7 cellular contexts compared by ENCODE assay signal in the genomic region with DNA sequence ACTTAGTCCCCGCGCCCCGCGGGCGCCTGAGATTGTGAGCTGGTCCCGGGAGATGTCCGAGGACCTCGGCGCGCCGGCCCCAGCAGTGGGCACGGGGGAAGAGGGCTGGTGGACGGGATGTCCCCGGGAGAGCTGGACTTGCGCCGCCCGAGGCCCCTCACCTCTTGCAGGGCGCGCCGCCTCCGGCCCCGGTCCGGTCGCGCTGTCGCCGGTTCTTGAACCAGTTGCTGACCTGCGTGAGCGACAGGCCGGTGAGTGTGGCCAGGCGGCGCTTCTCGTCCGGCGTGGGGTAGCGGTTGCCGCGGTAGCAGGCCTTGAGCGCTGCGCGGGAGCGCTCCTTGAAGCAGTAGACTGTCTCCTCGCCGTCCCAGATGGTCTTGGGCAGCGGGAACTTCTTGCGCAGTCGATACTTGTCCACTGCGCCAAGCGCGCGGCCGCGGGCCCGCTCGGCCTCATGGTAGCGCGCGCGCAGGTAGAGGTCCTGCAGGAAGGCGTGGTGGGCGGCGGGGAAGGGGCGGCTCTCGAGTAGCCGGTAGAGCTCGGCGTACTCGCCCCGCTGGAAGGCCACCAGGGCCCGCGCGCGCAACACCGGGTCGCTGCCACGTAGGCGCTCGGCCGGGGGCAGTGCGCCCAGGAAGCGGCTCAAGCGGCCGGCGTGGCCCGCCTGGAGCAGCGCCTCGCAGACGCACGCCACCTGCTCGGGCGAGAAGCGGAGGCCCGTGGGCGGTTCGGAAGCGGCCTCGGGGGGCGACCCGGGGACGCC. TPM values are rescaled to one million over a fixed set of nuclear protein-coding genes. Genes with fewer than 3 reads are reported as not detected.
DNase-seq lines count a peak whose midpoint lies in the region; ATAC-seq and TF ChIP-seq lines count a peak whose summit lies in the region.

No MANE protein-coding gene starts in this region.

- H3K79me2 ChIP-seq in KMS-11 (ENCODE audit: insufficient read depth, low read depth) (no peaks in the 10 kb centered on the region), parathyroid adenoma (peaks cover 16% of the 10 kb centered on the region)

- H3K4me3 ChIP-seq in KMS-11 (IDR thresholded peaks at IDR 0.05; ENCODE audit: insufficient read depth, low read depth, low read length) (no peak overlapping the region), cardiac muscle cell (peak overlapping the region; percentile 59), parathyroid adenoma (ENCODE audit: low read depth, low read length) (peak overlapping the region; percentile 77)

- H3K9me3 Mint-ChIP-seq in activated T-helper 2 cell treated with anti-CD3 and anti-CD28 coated beads, Interferon-gamma antibody, Interleukin-2, Interleukin-4, amounts not matched to agents 10 μg/mL and 5 μg/mL and 100 μg/mL, durations not matched to agents 14 hours and 24 hours and 36 hours: no peaks in the 10 kb centered on the region

- no peaks in the 10 kb centered on the region for H3K36me3 ChIP-seq in KMS-11 (ENCODE audit: insufficient read depth)
- H3K36me3 ChIP-seq in cardiac muscle cell: peaks cover 8% of the 10 kb centered on the region
- no peaks in the 10 kb centered on the region for H3K36me3 ChIP-seq in parathyroid adenoma (ENCODE audit: control insufficient read depth, insufficient read depth, low read length)

- peak overlapping the region; percentile 53 for H3K27ac ChIP-seq in KMS-11
- peak overlapping the region; percentile 98 for H3K27ac ChIP-seq in cardiac muscle cell
- H3K27ac ChIP-seq in parathyroid adenoma: peak overlapping the region; percentile 95

- H3K4me1 Mint-ChIP-seq in activated T-helper 2 cell treated with anti-CD3 and anti-CD28 coated beads, Interferon-gamma antibody, Interleukin-2, Interleukin-4, amounts not matched to agents 10 μg/mL and 5 μg/mL and 100 μg/mL, durations not matched to agents 14 hours and 24 hours and 36 hours (ENCODE audit: low read depth): peaks cover 8% of the 10 kb centered on the region

- POLR2A ChIA-PET in GM10248 (lab: Yijun Ruan, JAX): interaction anchor here (1.0 to 1.5 kb wide), 2 partner anchors 11 to 38 kb away, joined by 3 to 9 read pairs; no protein-coding TSS in a partner anchor

- H3K9ac ChIP-seq in KMS-11 (peak overlapping the region; percentile 66; the same call in 1 of the 2 replicates), parathyroid adenoma (peak overlapping the region; percentile 62)

- H3K4me2 ChIP-seq in KMS-11 (peak overlapping the region; percentile 94), parathyroid adenoma (ENCODE audit: low read length) (peak overlapping the region; percentile 86)

- peak overlapping the region; percentile 68 for H2AFZ ChIP-seq in KMS-11 (ENCODE audit: low read depth)
- H2AFZ ChIP-seq in parathyroid adenoma: peak overlapping the region; percentile 69

- peaks cover 12% of the 10 kb centered on the region for H3K27me3 Mint-ChIP-seq in activated T-helper 2 cell treated with anti-CD3 and anti-CD28 coated beads, Interferon-gamma antibody, Interleukin-2, Interleukin-4, amounts not matched to agents 10 μg/mL and 5 μg/mL and 100 μg/mL, durations not matched to agents 14 hours and 24 hours and 36 hours (ENCODE audit: low read depth)

- CTCF ChIA-PET in GM10248 (lab: Yijun Ruan, JAX): interaction anchor here (1.4 to 5.8 kb wide), 10 partner anchors 10 to 261 kb away, joined by 4 to 77 read pairs (median 17); partner anchors contain the start of genes DMPK, DMWD, FOXA3 and QPCTL

- DNase-seq in GM10248 (ENCODE audit: extremely low spot score) (peak; percentile 63), cardiac muscle cell (ENCODE audit: low read depth in 1 of 2, low spot score in 1 of 2) (peak; percentile 74 to 77), NCI-H1694 treated with DMSO at 0.1 percent for 48 hours (lab: John Stamatoyannopoulos, UW) (no peak)
- DNase-seq in activated T-helper 2 cell treated with anti-CD3 and anti-CD28 coated beads, Interferon-gamma antibody, Interleukin-2, Interleukin-4, amounts not matched to agents 10 μg/mL and 5 μg/mL and 100 μg/mL, durations not matched to agents 14 hours and 24 hours and 36 hours (ENCODE audit: low spot score): no peak

- H3K4me1 ChIP-seq in KMS-11 (ENCODE audit: low read depth, poor library complexity, severe bottlenecking) (peaks cover 17% of the 10 kb centered on the region), cardiac muscle cell (ENCODE audit: low read depth) (peaks cover 43% of the 10 kb centered on the region), parathyroid adenoma (peaks cover 33% of the 10 kb centered on the region)

- H4K20me1 ChIP-seq in KMS-11 (ENCODE audit: insufficient read depth): no peaks in the 10 kb centered on the region

- ATAC-seq in GM21360 (IDR thresholded peaks at IDR 0.05; ENCODE audit: unreplicated experiment): no peak

- H3K27ac Mint-ChIP-seq in activated T-helper 2 cell treated with anti-CD3 and anti-CD28 coated beads, Interferon-gamma antibody, Interleukin-2, Interleukin-4, amounts not matched to agents 10 μg/mL and 5 μg/mL and 100 μg/mL, durations not matched to agents 14 hours and 24 hours and 36 hours: no peak overlapping the region

- intact Hi-C loops in activated T-helper 2 cell treated with anti-CD3 and anti-CD28 coated beads, Interferon-gamma antibody, Interleukin-2, Interleukin-4, amounts not matched to agents 10 μg/mL and 5 μg/mL and 100 μg/mL, durations not matched to agents 14 hours and 24 hours and 36 hours (cut with micrococcal nuclease): loop anchor here (2.0 kb wide), 2 partner anchors 25 to 75 kb away; partner anchors contain the start of genes DMWD and QPCTL

- H3K36me3 Mint-ChIP-seq in activated T-helper 2 cell treated with anti-CD3 and anti-CD28 coated beads, Interferon-gamma antibody, Interleukin-2, Interleukin-4, amounts not matched to agents 10 μg/mL and 5 μg/mL and 100 μg/mL, durations not matched to agents 14 hours and 24 hours and 36 hours (ENCODE audit: low read depth): no peaks in the 10 kb centered on the region

- no peaks in the 10 kb centered on the region for H3K9me3 ChIP-seq in cardiac muscle cell (ENCODE audit: low read depth)
- H3K9me3 ChIP-seq in parathyroid adenoma (ENCODE audit: control insufficient read depth, low read length): no peaks in the 10 kb centered on the region

- peak overlapping the region; percentile 67 for H3K4me3 Mint-ChIP-seq in activated T-helper 2 cell treated with anti-CD3 and anti-CD28 coated beads, Interferon-gamma antibody, Interleukin-2, Interleukin-4, amounts not matched to agents 10 μg/mL and 5 μg/mL and 100 μg/mL, durations not matched to agents 14 hours and 24 hours and 36 hours (ENCODE audit: low read depth)

- no peak for TF ChIP-seq CTCF in GM10248 (IDR thresholded peaks at IDR 0.05; ENCODE audit: control extremely low read depth, extremely low read depth, low read depth, missing control alignments)
- TF ChIP-seq CTCF in KMS-11 (conservative IDR thresholded peaks at IDR 0.05; ENCODE audit: low read depth, low read length): no peak
- TF ChIP-seq CTCF in cardiac muscle cell (IDR thresholded peaks at IDR 0.05; ENCODE audit: low read depth, low read length): no peak
- TF ChIP-seq CTCF in parathyroid adenoma (IDR thresholded peaks at IDR 0.05): no peak

- H3K27me3 ChIP-seq in KMS-11 (ENCODE audit: insufficient read depth, low read depth): peaks cover 11% of the 10 kb centered on the region
- H3K27me3 ChIP-seq in cardiac muscle cell: no peaks in the 10 kb centered on the region
- H3K27me3 ChIP-seq in parathyroid adenoma (ENCODE audit: control insufficient read depth, insufficient read depth, low read length): no peaks in the 10 kb centered on the region

RNA-seq across cellular contexts. Expression of gene SIX5, which starts 1.0 kb away (rescaled TPM):
- 4.8 and 5.7 TPM in 2 replicates for total RNA-seq in activated T-helper 2 cell treated with anti-CD3 and anti-CD28 coated beads, Interferon-gamma antibody, Interleukin-2, Interleukin-4, amounts not matched to agents 10 μg/mL and 5 μg/mL and 100 μg/mL, durations not matched to agents 14 hours and 24 hours and 36 hours
- total RNA-seq in cardiac muscle cell: 78.8 and 88.2 TPM in 2 replicates
- polyA plus RNA-seq in cardiac muscle cell: 40.4 and 41.1 TPM in 2 replicates

RNA-seq across cellular contexts. Expression of gene DMPK, which starts 14.2 kb away (rescaled TPM):
- total RNA-seq in activated T-helper 2 cell treated with anti-CD3 and anti-CD28 coated beads, Interferon-gamma antibody, Interleukin-2, Interleukin-4, amounts not matched to agents 10 μg/mL and 5 μg/mL and 100 μg/mL, durations not matched to agents 14 hours and 24 hours and 36 hours: 22.0 and 23.4 TPM in 2 replicates
- total RNA-seq in cardiac muscle cell: 92.7 and 142 TPM in 2 replicates
- polyA plus RNA-seq in cardiac muscle cell: 94.9 and 98.7 TPM in 2 replicates

RNA-seq across cellular contexts. Expression of gene DMWD, which starts 24.6 kb away (rescaled TPM):
- 44.7 and 45.6 TPM in 2 replicates for total RNA-seq in activated T-helper 2 cell treated with anti-CD3 and anti-CD28 coated beads, Interferon-gamma antibody, Interleukin-2, Interleukin-4, amounts not matched to agents 10 μg/mL and 5 μg/mL and 100 μg/mL, durations not matched to agents 14 hours and 24 hours and 36 hours
- 65.1 and 112 TPM in 2 replicates for total RNA-seq in cardiac muscle cell
- 138 and 163 TPM in 2 replicates for polyA plus RNA-seq in cardiac muscle cell

RNA-seq across cellular contexts. Expression of gene MEIOSIN, which starts 34.8 kb away (rescaled TPM):
- not detected in 2 replicates for total RNA-seq in activated T-helper 2 cell treated with anti-CD3 and anti-CD28 coated beads, Interferon-gamma antibody, Interleukin-2, Interleukin-4, amounts not matched to agents 10 μg/mL and 5 μg/mL and 100 μg/mL, durations not matched to agents 14 hours and 24 hours and 36 hours
- total RNA-seq in cardiac muscle cell: 0.11 and 0.33 TPM in 2 replicates
- 0.07 and 0.18 TPM in 2 replicates for polyA plus RNA-seq in cardiac muscle cell

RNA-seq across cellular contexts. Expression of gene FBXO46, which starts 37.4 kb away (rescaled TPM):
- total RNA-seq in activated T-helper 2 cell treated with anti-CD3 and anti-CD28 coated beads, Interferon-gamma antibody, Interleukin-2, Interleukin-4, amounts not matched to agents 10 μg/mL and 5 μg/mL and 100 μg/mL, durations not matched to agents 14 hours and 24 hours and 36 hours: 34.4 and 38.9 TPM in 2 replicates
- 34.8 and 48.2 TPM in 2 replicates for total RNA-seq in cardiac muscle cell
- polyA plus RNA-seq in cardiac muscle cell: 39.3 and 42.5 TPM in 2 replicates

Comparison
In these comparisons a context has a peak if more than half of its experiments do, and no peak if none do; other contexts are left out.
1. DNase-seq: peak in GM10248 (single experiment) and cardiac muscle cell (2 of 2); none in activated T-helper 2 cell treated with anti-CD3 and anti-CD28 coated beads, Interferon-gamma antibody, Interleukin-2, Interleukin-4, amounts not matched to agents 10 μg/mL and 5 μg/mL and 100 μg/mL, durations not matched to agents 14 hours and 24 hours and 36 hours (single experiment) and NCI-H1694 treated with DMSO at 0.1 percent for 48 hours (single experiment).
2. RNA of gene SIX5, which starts 1.0 kb away (total RNA-seq): 78.8 to 88.2 TPM in cardiac muscle cell; 4.8 to 5.7 TPM in activated T-helper 2 cell treated with anti-CD3 and anti-CD28 coated beads, Interferon-gamma antibody, Interleukin-2, Interleukin-4, amounts not matched to agents 10 μg/mL and 5 μg/mL and 100 μg/mL, durations not matched to agents 14 hours and 24 hours and 36 hours; every median in the first group is over 10 times any median in the second.
3. Peak in every context shown above with its lines, with median percentiles within 50 percentile points of each other: H3K27ac ChIP-seq.